ENCODE assay signal across 2 cellular contexts in the genomic region with DNA sequence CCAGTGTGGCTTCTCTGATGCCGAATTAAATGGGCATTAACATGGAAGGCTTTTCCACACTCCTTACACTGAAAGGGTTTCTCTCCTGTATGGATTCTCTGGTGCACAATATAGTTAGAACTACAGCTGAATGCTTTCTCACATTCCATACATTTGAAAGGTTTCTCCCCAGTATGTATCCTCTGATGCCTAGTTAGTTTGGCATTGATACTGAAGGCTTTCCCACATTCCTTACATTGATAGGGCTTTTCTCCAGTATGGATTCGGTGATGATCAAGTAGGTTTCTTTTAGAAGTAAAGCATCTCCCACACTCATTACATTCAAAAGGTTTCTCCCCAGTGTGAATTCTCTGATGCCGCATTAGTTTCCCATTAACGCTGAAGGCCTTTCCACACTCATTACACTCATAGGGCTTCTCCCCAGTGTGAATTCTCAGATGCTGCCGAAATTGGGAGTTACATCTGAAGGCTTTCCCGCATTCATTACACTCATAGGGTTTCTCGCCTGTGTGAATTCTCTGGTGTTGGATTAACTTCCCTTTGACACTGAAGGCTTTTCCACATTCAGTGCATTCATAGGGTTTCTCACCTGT.
TF ChIP-seq lines count a peak whose summit lies in the region.

No MANE protein-coding gene starts in this region.

TF ChIP-seq in A549, 52 proteins besides CTCF, POLR2A, EP300 and RAD21 (continued from another document):
- no peak for TF ChIP-seq HOXB13 (CRISPR knock-in tag; IDR thresholded peaks at IDR 0.05; ENCODE audit: low read depth)

TF ChIP-seq in HEK293, 187 proteins besides CTCF, POLR2A, EP300 and RAD21:
- TF ChIP-seq ZFP3 (tag by site-specific recombination; IDR thresholded peaks at IDR 0.05; ENCODE audit: low read depth), result no peak
- no peak for TF ChIP-seq ZNF558 (tag by site-specific recombination; IDR thresholded peaks at IDR 0.05)
- peak; percentile 92; the same call in 1 of the 2 replicates for TF ChIP-seq TRIM28 (IDR thresholded peaks at IDR 0.05; ENCODE audit: borderline replicate concordance, low read length)
- no peak for TF ChIP-seq ZNF600 (tag by site-specific recombination; IDR thresholded peaks at IDR 0.05)
- no peak for TF ChIP-seq ZNF426 (tag by site-specific recombination; IDR thresholded peaks at IDR 0.05)
- no peak for TF ChIP-seq ZNF416 (tag by site-specific recombination; IDR thresholded peaks at IDR 0.05)
- no peak for TF ChIP-seq ZNF121 (tag by site-specific recombination; IDR thresholded peaks at IDR 0.05)
- no peak for TF ChIP-seq HOXC10 (CRISPR knock-in tag; IDR thresholded peaks at IDR 0.05)
- no peak for TF ChIP-seq ZNF837 (tag by site-specific recombination; IDR thresholded peaks at IDR 0.05)
- TF ChIP-seq ZIC2 (tag by site-specific recombination; IDR thresholded peaks at IDR 0.05), result no peak
- no peak for TF ChIP-seq KLF1 (tag by site-specific recombination; IDR thresholded peaks at IDR 0.05)
- no peak for TF ChIP-seq ZNF274 (IDR thresholded peaks at IDR 0.05; ENCODE audit: low read length)
- peak; percentile 89; the same call in 1 of the 2 replicates for TF ChIP-seq ZNF274 (tag by site-specific recombination; IDR thresholded peaks at IDR 0.05; ENCODE audit: borderline replicate concordance)
- TF ChIP-seq ZNF157 (tag by site-specific recombination; IDR thresholded peaks at IDR 0.05), result no peak
- no peak for TF ChIP-seq ZNF211 (tag by site-specific recombination; IDR thresholded peaks at IDR 0.05; ENCODE audit: low read depth)
- TF ChIP-seq IKZF3 (tag by site-specific recombination; IDR thresholded peaks at IDR 0.05), result no peak
- TF ChIP-seq, protein P1, sequence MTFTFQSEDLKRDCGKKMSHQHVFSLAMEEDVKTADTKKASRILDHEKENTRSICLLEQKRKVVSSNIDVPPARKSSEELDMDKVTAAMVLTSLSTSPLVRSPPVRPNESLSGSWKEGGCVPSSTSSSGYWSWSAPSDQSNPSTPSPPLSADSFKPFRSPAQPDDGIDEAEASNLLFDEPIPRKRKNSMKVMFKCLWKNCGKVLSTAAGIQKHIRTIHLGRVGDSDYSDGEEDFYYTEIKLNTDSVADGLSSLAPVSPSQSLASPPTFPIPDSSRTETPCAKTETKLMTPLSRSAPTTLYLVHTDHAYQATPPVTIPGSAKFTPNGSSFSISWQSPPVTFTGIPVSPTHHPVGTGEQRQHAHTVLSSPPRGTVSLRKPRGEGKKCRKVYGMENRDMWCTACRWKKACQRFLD (tag by site-specific recombination; IDR thresholded peaks at IDR 0.05), result no peak
- no peak for TF ChIP-seq ZFP69B (tag by site-specific recombination; IDR thresholded peaks at IDR 0.05)
- TF ChIP-seq ZNF221 (tag by site-specific recombination; IDR thresholded peaks at IDR 0.05; ENCODE audit: borderline replicate concordance), result no peak
